ENCODE assay signal across 21 cellular contexts in genomic region chr4:119010909-119011606, GRCh38.
DNase-seq lines count a peak whose midpoint lies in the region; ATAC-seq and TF ChIP-seq lines count a peak whose summit lies in the region.
"Had no signal": no experiment of that assay in that cellular context is flagged by ENCODE, and none has a peak within 500 bp of the region (broad histone marks: within the 10 kb centered on the region; RNA-seq: fewer than 3 reads in every experiment).

No MANE protein-coding gene starts in this region.

- no peaks in the 10 kb centered on the region for H3K36me3 ChIP-seq in esophagus (ENCODE audit: control insufficient read depth in 2 of 2, insufficient read depth in 2 of 2, low read length in 1 of 2)
- H3K36me3 ChIP-seq in skeletal muscle satellite cell (ENCODE audit: insufficient read depth, low read length): no peaks in the 10 kb centered on the region
- no peaks in the 10 kb centered on the region for H3K36me3 ChIP-seq in WERI-Rb-1
- H3K36me3 ChIP-seq: spleen had no signal

- TF ChIP-seq CTCF in WERI-Rb-1 (IDR thresholded peaks at IDR 0.05; ENCODE audit: low read depth, low read length): no peak

- peaks cover 0 to 2% of the 10 kb centered on the region in 2 donors for H3K4me1 ChIP-seq in esophagus (ENCODE audit: control insufficient read depth in 2 of 2, insufficient read depth in 2 of 2, low read length in 1 of 2)
- peaks cover 11% of the 10 kb centered on the region for H3K4me1 ChIP-seq in skeletal muscle satellite cell (ENCODE audit: control insufficient read depth, insufficient read depth, low read length)
- H3K4me1 ChIP-seq: parathyroid adenoma had no signal

- peak; percentile 98 for DNase-seq in LHCN-M2 (ENCODE audit: low read depth)
- peak; percentile 14 for DNase-seq in iris pigment epithelial cell (ENCODE audit: low read depth)
- no peak for DNase-seq in WERI-Rb-1
- DNase-seq in activated CD4-positive, alpha-beta T cell treated with anti-CD3 and anti-CD28 coated beads, Interleukin-2, amount 50 U/mL, for 1 hour: no peak
- no peak for DNase-seq in NCI-H226
- DNase-seq: ACHN; activated CD8-positive, alpha-beta memory T cell treated with anti-CD3 and anti-CD28 coated beads, Interleukin-2, amount 10 ng/mL, durations not matched to agents 7 days and 5 days; activated naive CD8-positive, alpha-beta T cell treated with anti-CD3 and anti-CD28 coated beads, Interleukin-2, amount 50 U/mL, for 24 hours; central memory CD4-positive, alpha-beta T cell; mesendoderm; NCI-H1048; NCI-H2081; NCI-H510A treated with DMSO at 0.1 percent for 48 hours; spleen; stimulated activated CD4-positive, alpha-beta T cell treated with anti-CD3 and anti-CD28 coated beads, Interleukin-4, amount 100 ng/mL, for 4 hours had no signal

- H3K4me2 ChIP-seq in skeletal muscle satellite cell (ENCODE audit: low read length): peak overlapping the region; percentile 22

- no peak overlapping the region for H3K9ac ChIP-seq in skeletal muscle satellite cell (ENCODE audit: low read depth, low read length)
- H3K9ac ChIP-seq: parathyroid adenoma had no signal

- no peaks in the 10 kb centered on the region for H3K27me3 ChIP-seq in esophagus (ENCODE audit: control insufficient read depth in 1 of 2, insufficient read depth in 2 of 2, low read length in 2 of 2)
- no peaks in the 10 kb centered on the region for H3K27me3 ChIP-seq in skeletal muscle satellite cell (ENCODE audit: control insufficient read depth, insufficient read depth, low read length)
- no peaks in the 10 kb centered on the region for H3K27me3 ChIP-seq in WERI-Rb-1 (ENCODE audit: insufficient read depth, low read depth, severe bottlenecking)
- H3K27me3 ChIP-seq: spleen had no signal

- H3K27ac ChIP-seq in esophagus (ENCODE audit: low read depth in 2 of 2, low read length in 1 of 2): peak overlapping the region; percentile 55
- no peak overlapping the region for H3K27ac ChIP-seq in WERI-Rb-1
- H3K27ac ChIP-seq: HL-60, parathyroid adenoma, RWPE1 had no signal

- WGBS in esophagus, 2 donors: 65 to 70% methylated on average over 7 of the region's 7 CpGs

- ATAC-seq in GM21619 (IDR thresholded peaks at IDR 0.05; ENCODE audit: unreplicated experiment): no peak
- ATAC-seq: activated CD8-positive, alpha-beta memory T cell treated with anti-CD3 and anti-CD28 coated beads, Interleukin-2, amount 10 ng/mL, durations not matched to agents 7 days and 5 days; activated naive CD8-positive, alpha-beta T cell treated with anti-CD3 and anti-CD28 coated beads, Interleukin-2, amount 50 U/mL, for 24 hours had no signal

- H3K9me3 ChIP-seq in esophagus (ENCODE audit: control insufficient read depth in 2 of 2, insufficient read depth in 1 of 2, low read depth in 1 of 2, low read length in 1 of 2) (no peaks in the 10 kb centered on the region), skeletal muscle satellite cell (replicated peaks; ENCODE audit: low read length) (no peaks in the 10 kb centered on the region), WERI-Rb-1 (ENCODE audit: severe bottlenecking) (no peaks in the 10 kb centered on the region)
- H3K9me3 ChIP-seq: spleen had no signal

- H3K4me3 ChIP-seq in esophagus (ENCODE audit: low read depth in 1 of 2, low read length in 2 of 2) (no peak overlapping the region), skeletal muscle satellite cell (ENCODE audit: low read length) (no peak overlapping the region), WERI-Rb-1 (ENCODE audit: low read depth, low read length) (no peak overlapping the region)
- H3K4me3 ChIP-seq: spleen had no signal

Comparison
In these comparisons a context has a peak if more than half of its experiments do, and no peak if none do; other contexts are left out.
1. DNase-seq: peak in LHCN-M2 (single experiment) and iris pigment epithelial cell (single experiment); none in WERI-Rb-1 (single experiment), activated CD4-positive, alpha-beta T cell treated with anti-CD3 and anti-CD28 coated beads, Interleukin-2, amount 50 U/mL, for 1 hour (single experiment) and NCI-H226 (single experiment).